ENCODE assay signal across 15 cellular contexts in the genomic region with DNA sequence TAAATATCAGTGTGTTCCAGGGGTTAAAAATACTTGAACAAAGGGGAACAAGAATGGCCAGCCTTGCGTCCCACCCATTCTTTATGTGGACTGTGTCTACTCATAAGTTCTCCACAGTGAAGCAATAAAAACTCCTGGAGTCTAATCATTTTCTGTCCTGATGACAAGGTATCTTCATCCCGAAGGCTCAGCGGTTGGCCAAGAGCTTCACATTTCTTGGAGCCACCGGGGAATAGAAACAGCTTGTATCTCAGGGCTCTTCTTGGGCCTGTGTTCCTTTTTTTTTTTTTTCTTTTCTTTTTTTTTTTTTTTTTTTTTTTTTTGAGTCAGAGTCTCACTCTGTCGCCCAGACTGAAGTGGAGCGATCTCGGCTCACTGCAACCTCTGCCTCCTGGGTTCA. TPM values are rescaled to one million over a fixed set of nuclear protein-coding genes. Genes with fewer than 3 reads are reported as not detected.
DNase-seq lines count a peak whose midpoint lies in the region; ATAC-seq and TF ChIP-seq lines count a peak whose summit lies in the region.
"Had no signal": no experiment of that assay in that cellular context is flagged by ENCODE, and none has a peak within 500 bp of the region (broad histone marks: within the 10 kb centered on the region; RNA-seq: fewer than 3 reads in every experiment).

No MANE protein-coding gene starts in this region.

- peak; percentile 51 for ATAC-seq in omental fat pad (ENCODE audit: low FRiP score)
- ATAC-seq in upper lobe of left lung (ENCODE audit: low FRiP score in 2 of 2), result peak in 1 of 2 donors; percentile 87
- no peak for ATAC-seq in HG02981 (IDR thresholded peaks at IDR 0.05; ENCODE audit: unreplicated experiment)
- no peak for ATAC-seq in HG02678 (IDR thresholded peaks at IDR 0.05; ENCODE audit: unreplicated experiment)
- ATAC-seq: stimulated activated naive CD8-positive, alpha-beta T cell treated with anti-CD3 and anti-CD28 coated beads, Interleukin-15, Interleukin-2, amounts not matched to agents 100 U/mL and 50 U/mL, for 24 hours had no signal

- no peak for TF ChIP-seq POLR2A in adrenal gland (IDR thresholded peaks at IDR 0.05)
- no peak for TF ChIP-seq POLR2A in upper lobe of left lung (IDR thresholded peaks at IDR 0.05)

- H3K4me1 ChIP-seq in adrenal gland (replicated peaks in 1 of 2) (peaks cover 21 to 37% of the 10 kb centered on the region in 2 donors), upper lobe of left lung (peaks cover 27 to 53% (median 40%) of the 10 kb centered on the region in 4 donors)

- no peaks in the 10 kb centered on the region for H3K9me3 ChIP-seq in adrenal gland (replicated peaks in 1 of 3)
- H3K9me3 ChIP-seq in upper lobe of left lung, result no peaks in the 10 kb centered on the region
- H3K9me3 ChIP-seq: BLaER1 treated with 17β-estradiol and CSF1 and Interleukin-3, amounts not matched to agents 10 nM and 100 nM had no signal

- no peak for TF ChIP-seq EP300 in upper lobe of left lung (IDR thresholded peaks at IDR 0.05)

- TF ChIP-seq CTCF in adrenal gland (IDR thresholded peaks at IDR 0.05) (no peak), fibroblast of pulmonary artery (IDR thresholded peaks at IDR 0.05; ENCODE audit: low read length, missing control alignments) (no peak), omental fat pad (IDR thresholded peaks at IDR 0.05) (no peak), upper lobe of left lung (IDR thresholded peaks at IDR 0.05) (no peak)

- peak in 1 of 7 donors; percentile 18 for DNase-seq in adrenal gland
- peak; percentile 61 for DNase-seq in fibroblast of pulmonary artery (ENCODE audit: low read depth)
- no peak for DNase-seq in omental fat pad (ENCODE audit: low spot score)
- no peak for DNase-seq in upper lobe of left lung
- DNase-seq in activated CD8-positive, alpha-beta memory T cell treated with anti-CD3 and anti-CD28 coated beads for 24 hours, result no peak
- DNase-seq: activated CD4-positive, alpha-beta memory T cell treated with anti-CD3 and anti-CD28 coated beads for 36 hours; DND-41; HCEC 1CT; naive B cell; NCI-H1417; NCI-H446 treated with DMSO at 0.1 percent for 48 hours; stimulated activated naive CD8-positive, alpha-beta T cell treated with anti-CD3 and anti-CD28 coated beads, Interleukin-15, Interleukin-2, amounts not matched to agents 100 U/mL and 50 U/mL, for 24 hours had no signal

- H3K36me3 ChIP-seq in adrenal gland (replicated peaks in 1 of 2), result no peaks in the 10 kb centered on the region
- peaks cover 0 to 5% (median 1%) of the 10 kb centered on the region in 4 donors for H3K36me3 ChIP-seq in upper lobe of left lung

- WGBS in adrenal gland, 4 donors, result 51 to 73% (median 65%) methylated on average over 7 of the region's 7 CpGs
- 35 to 59% methylated on average over 7 of the region's 7 CpGs for WGBS in upper lobe of left lung, 2 donors

- H3K27ac ChIP-seq in adrenal gland (peak overlapping the region in 4 of 5 donors; percentile 46 to 88 (median 58)), upper lobe of left lung (peak overlapping the region; percentile 48 to 84 (median 76))

- H3K4me3 ChIP-seq in adrenal gland, result no peak overlapping the region
- H3K4me3 ChIP-seq in fibroblast of pulmonary artery (replicated peaks; ENCODE audit: low read depth, low read length), result no peak overlapping the region
- no peak overlapping the region for H3K4me3 ChIP-seq in upper lobe of left lung
- H3K4me3 ChIP-seq: BLaER1 treated with 17β-estradiol and CSF1 and Interleukin-3, amounts not matched to agents 10 nM and 100 nM had no signal

- intact Hi-C loops in adrenal gland (cut with DNase I), result no loop called here

- H3K27me3 ChIP-seq in adrenal gland, result no peaks in the 10 kb centered on the region
- no peaks in the 10 kb centered on the region for H3K27me3 ChIP-seq in upper lobe of left lung
- H3K27me3 ChIP-seq: BLaER1 treated with 17β-estradiol and CSF1 and Interleukin-3, amounts not matched to agents 10 nM and 100 nM had no signal

RNA-seq across cellular contexts. Expression of gene ADORA2A, which starts 36.8 kb away (rescaled TPM):
- total RNA-seq in adrenal gland (10 to 100 TPM in 4 of 8 donors, 1 to 10 TPM in 4; 5.1 to 16.4 (median 8.5) TPM), omental fat pad (1 to 10 TPM; 1.7 to 4.5 (median 2.5) TPM), upper lobe of left lung (10 to 100 TPM in 2 of 6 donors, 1 to 10 TPM in 4; 7.3 to 20.9 (median 8.8) TPM)
- 1 to 10 TPM; 2.9 to 8.5 (median 3.9) TPM for polyA plus RNA-seq in adrenal gland
